Comparison of ENCODE assay signal across 2 cellular contexts in the genomic region with DNA sequence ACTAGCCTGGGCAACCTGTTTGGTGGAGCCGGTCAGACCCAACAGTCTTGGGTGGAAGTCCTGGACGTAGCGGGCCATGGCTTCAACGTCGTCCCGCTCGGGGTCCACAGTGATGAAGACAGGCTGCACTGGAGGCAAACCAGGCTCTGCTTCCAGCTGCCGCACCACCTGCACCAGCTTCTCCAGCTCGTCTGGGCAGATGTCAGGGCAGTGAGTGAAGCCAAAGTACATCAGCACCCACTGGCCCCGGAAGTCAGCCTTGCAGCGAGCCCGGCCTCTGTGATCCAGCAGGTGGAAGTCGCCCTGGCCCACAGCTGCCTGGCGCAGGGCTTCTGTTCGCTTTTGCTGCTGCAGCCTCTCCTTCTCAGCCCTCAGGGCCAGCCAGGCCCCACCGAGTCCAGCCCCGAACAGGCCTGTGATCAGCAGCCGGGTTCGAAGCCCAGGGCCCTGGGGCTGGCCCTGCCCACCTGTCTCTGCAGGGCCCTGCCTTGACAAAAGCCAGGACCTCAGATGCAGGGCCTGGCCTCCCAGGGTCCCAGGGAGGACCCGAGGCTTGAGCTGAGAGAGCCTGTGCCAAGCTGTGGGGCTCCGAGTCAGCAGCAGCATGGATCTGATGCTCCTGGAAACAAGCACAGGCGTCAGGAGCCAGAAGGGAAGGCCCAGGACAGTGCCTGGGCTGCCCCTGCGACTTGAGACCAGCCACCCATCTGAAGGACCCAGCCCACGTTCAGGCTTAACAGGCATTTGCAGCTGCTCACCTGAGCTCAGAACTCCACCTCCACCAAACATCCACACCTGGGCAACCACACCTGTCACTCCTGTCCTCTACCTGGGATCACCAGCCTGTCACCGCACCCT.
TF ChIP-seq lines count a peak whose summit lies in the region.

No MANE protein-coding gene starts in this region.

TF ChIP-seq in SK-N-SH, 30 proteins besides CTCF, POLR2A, EP300 and RAD21 (continued from another document):
- TF ChIP-seq REST (IDR thresholded peaks at IDR 0.05; ENCODE audit: low read depth, low read length) (no peak), TEAD4 (IDR thresholded peaks at IDR 0.05; ENCODE audit: borderline replicate concordance, insufficient read depth) (no peak), RFX5 (IDR thresholded peaks at IDR 0.05; ENCODE audit: low read length) (no peak), TAF1 (IDR thresholded peaks at IDR 0.05; ENCODE audit: borderline replicate concordance, low read depth, low read length) (no peak), ELF1 (IDR thresholded peaks at IDR 0.05) (no peak)

TF ChIP-seq in SK-N-SH treated with all-trans-retinoic acid at 6 μM for 48 hours, 23 proteins besides CTCF, POLR2A, EP300 and RAD21 (continued from another document):
- no peak for TF ChIP-seq ZFP3 (CRISPR knock-in tag; IDR thresholded peaks at IDR 0.05)
- TF ChIP-seq RARB (CRISPR knock-in tag; IDR thresholded peaks at IDR 0.05) = no peak
- no peak for TF ChIP-seq GLIS3 (CRISPR knock-in tag; IDR thresholded peaks at IDR 0.05)
- TF ChIP-seq, protein P1, sequence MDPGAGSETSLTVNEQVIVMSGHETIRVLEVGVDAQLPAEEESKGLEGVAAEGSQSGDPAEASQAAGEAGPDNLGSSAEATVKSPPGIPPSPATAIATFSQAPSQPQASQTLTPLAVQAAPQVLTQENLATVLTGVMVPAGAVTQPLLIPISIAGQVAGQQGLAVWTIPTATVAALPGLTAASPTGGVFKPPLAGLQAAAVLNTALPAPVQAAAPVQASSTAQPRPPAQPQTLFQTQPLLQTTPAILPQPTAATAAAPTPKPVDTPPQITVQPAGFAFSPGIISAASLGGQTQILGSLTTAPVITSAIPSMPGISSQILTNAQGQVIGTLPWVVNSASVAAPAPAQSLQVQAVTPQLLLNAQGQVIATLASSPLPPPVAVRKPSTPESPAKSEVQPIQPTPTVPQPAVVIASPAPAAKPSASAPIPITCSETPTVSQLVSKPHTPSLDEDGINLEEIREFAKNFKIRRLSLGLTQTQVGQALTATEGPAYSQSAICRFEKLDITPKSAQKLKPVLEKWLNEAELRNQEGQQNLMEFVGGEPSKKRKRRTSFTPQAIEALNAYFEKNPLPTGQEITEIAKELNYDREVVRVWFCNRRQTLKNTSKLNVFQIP (CRISPR knock-in tag; IDR thresholded peaks at IDR 0.05; ENCODE audit: borderline replicate concordance, low read depth) = no peak
- TF ChIP-seq BACH2 (CRISPR knock-in tag; IDR thresholded peaks at IDR 0.05; ENCODE audit: borderline replicate concordance) = no peak
- no peak for TF ChIP-seq PPARA (CRISPR knock-in tag; IDR thresholded peaks at IDR 0.05; ENCODE audit: borderline replicate concordance)
- TF ChIP-seq ZNF8 (CRISPR knock-in tag; IDR thresholded peaks at IDR 0.05) = no peak
